ENCODE assay signal across 25 cellular contexts in genomic region chr1:40090652-40091355, GRCh38. TPM values are rescaled to one million over a fixed set of nuclear protein-coding genes. Genes with fewer than 3 reads are reported as not detected.
A peak's percentile ranks its signal among the peaks of the same experiment; 100 is the strongest.
DNase-seq lines count a peak whose midpoint lies in the region; ATAC-seq and TF ChIP-seq lines count a peak whose summit lies in the region.
"Had no signal": no experiment of that assay in that cellular context is flagged by ENCODE, and none has a peak within 500 bp of the region (broad histone marks: within the 10 kb centered on the region; RNA-seq: fewer than 3 reads in every experiment).

No MANE protein-coding gene starts in this region.

- H3K4me1 Mint-ChIP-seq in HFFc6 (ENCODE audit: low read depth) = peaks cover 35% of the 10 kb centered on the region
- peaks cover 15% of the 10 kb centered on the region for H3K4me1 Mint-ChIP-seq in activated naive CD8-positive, alpha-beta T cell treated with anti-CD3 and anti-CD28 coated beads for 36 hours

- BruUV-seq in PC-9 (replicated peaks; lab: Mats Ljungman, UMichigan) = no TSS peak

- H3K27me3 ChIP-seq in PC-9 (ENCODE audit: insufficient read depth, low read depth) = no peaks in the 10 kb centered on the region
- H3K27me3 ChIP-seq: MG63, SJSA1 had no signal

- H3K4me3 Mint-ChIP-seq in HFFc6 = no peak overlapping the region
- no peak overlapping the region for H3K4me3 Mint-ChIP-seq in activated naive CD8-positive, alpha-beta T cell treated with anti-CD3 and anti-CD28 coated beads for 36 hours

- H3K9me3 Mint-ChIP-seq in HFFc6 = no peaks in the 10 kb centered on the region
- no peaks in the 10 kb centered on the region for H3K9me3 Mint-ChIP-seq in activated naive CD8-positive, alpha-beta T cell treated with anti-CD3 and anti-CD28 coated beads for 36 hours

- POLR2A ChIA-PET in PC-9 (lab: Charles Lee; ENCODE audit: unreplicated experiment) = interaction anchor here (0.6 kb wide), 2 partner anchors 53 to 485 kb away, joined by 3 to 32 read pairs; no protein-coding TSS in a partner anchor

- H3K9me3 ChIP-seq in PC-9 (ENCODE audit: insufficient read depth, low read depth) = no peaks in the 10 kb centered on the region
- H3K9me3 ChIP-seq: MG63, SJSA1 had no signal

- H4K20me1 ChIP-seq in PC-9 (ENCODE audit: insufficient read depth) = no peaks in the 10 kb centered on the region

- H3F3A ChIP-seq in PC-9 (ENCODE audit: insufficient read depth, low read depth) = peaks cover 55% of the 10 kb centered on the region

- no peak overlapping the region for H2AFZ ChIP-seq in PC-9

- CTCF ChIA-PET in PC-9 (lab: Charles Lee) = interaction anchor here (0.5 kb wide), 1 partner anchor 41 kb away, joined by 4 read pairs; no protein-coding TSS in a partner anchor

- H3K27ac ChIP-seq in PC-9 = peak overlapping the region; percentile 35; the same call in 1 of the 2 replicates
- H3K27ac ChIP-seq: 22Rv1, SJSA1 had no signal

- H3K27ac Mint-ChIP-seq in HFFc6 = peak overlapping the region; percentile 70
- H3K27ac Mint-ChIP-seq in activated naive CD8-positive, alpha-beta T cell treated with anti-CD3 and anti-CD28 coated beads for 36 hours = no peak overlapping the region

- H3K79me2 ChIP-seq in PC-9 (ENCODE audit: low read depth) = peaks cover 61% of the 10 kb centered on the region

- DNase-seq in A172 (ENCODE audit: low spot score) = peak; percentile 23
- peak; percentile 27 for DNase-seq in HFFc6
- no peak for DNase-seq in PC-9
- DNase-seq in lung microvascular endothelial cell (ENCODE audit: low read depth in 2 of 2) = peak; percentile 29 to 33
- no peak for DNase-seq in activated naive CD8-positive, alpha-beta T cell treated with anti-CD3 and anti-CD28 coated beads for 36 hours
- no peak for DNase-seq in GM19238 (ENCODE audit: insufficient read length, low spot score)
- DNase-seq: ACHN; DMS153; DND-41; GOT3; HCEC 1CT; KG1; MG63; NCI-H2029; NCI-H446 treated with DMSO at 0.1 percent for 48 hours; NCI-H526; NCI-H82; NK-92 treated with Interleukin-12 subunit alpha and Interleukin-12 subunit beta, amount 100 ng/mL, for 24 hours; Right ventricle myocardium superior; RPMI8226; T-helper 1 cell had no signal

- peaks cover 57% of the 10 kb centered on the region for H3K36me3 ChIP-seq in PC-9 (ENCODE audit: low read depth)

- peaks cover 17% of the 10 kb centered on the region; the same call in 1 of the 2 replicates for H3K36me3 Mint-ChIP-seq in HFFc6 (ENCODE audit: low read depth)
- peaks cover 35% of the 10 kb centered on the region for H3K36me3 Mint-ChIP-seq in activated naive CD8-positive, alpha-beta T cell treated with anti-CD3 and anti-CD28 coated beads for 36 hours

- H3K9me2 ChIP-seq in PC-9 (ENCODE audit: insufficient read depth) = no peaks in the 10 kb centered on the region

- no peak overlapping the region for H3K4me3 ChIP-seq in PC-9
- H3K4me3 ChIP-seq: MG63, SJSA1 had no signal

- no peak overlapping the region for H3K4me2 ChIP-seq in PC-9

- H3K4me1 ChIP-seq in PC-9 (replicated peaks; ENCODE audit: insufficient read depth) = peaks cover 39% of the 10 kb centered on the region

- ATAC-seq in GM19023 (IDR thresholded peaks at IDR 0.05; ENCODE audit: unreplicated experiment) (no peak), GM19328 (IDR thresholded peaks at IDR 0.05; ENCODE audit: unreplicated experiment) (no peak)

- intact Hi-C loops in PC-9 (cut with micrococcal nuclease; ENCODE audit: unreplicated experiment) = no loop called here

- no peaks in the 10 kb centered on the region; the same call in 1 of the 2 replicates for H3K27me3 Mint-ChIP-seq in HFFc6 (ENCODE audit: insufficient read depth)
- no peaks in the 10 kb centered on the region for H3K27me3 Mint-ChIP-seq in activated naive CD8-positive, alpha-beta T cell treated with anti-CD3 and anti-CD28 coated beads for 36 hours

- TF ChIP-seq CTCF in HFFc6 (IDR thresholded peaks at IDR 0.05) (no peak), PC-9 (conservative IDR thresholded peaks at IDR 0.05) (no peak)

RNA-seq across cellular contexts. Expression of gene PPT1, which starts 6.2 kb away (rescaled TPM):
- 78.7 and 88.3 TPM in 2 replicates for total RNA-seq in A172 (2014; rRNA removed; shearing (Covaris generic))
- total RNA-seq in HFFc6 (2021; fragmentation: NEBNext Ultra II Directional; extraction: Animal tissue kit (Norgen Biotek cat#: 25700)) = 10 to 100 TPM; 73.1 to 88.8 (median 82.5) TPM
- 120 and 154 TPM in 2 replicates for total RNA-seq in PC-9 (2021)
- total RNA-seq in lung microvascular endothelial cell = 34.7 and 45.1 TPM in 2 replicates
- total RNA-seq in activated naive CD8-positive, alpha-beta T cell treated with anti-CD3 and anti-CD28 coated beads for 36 hours = 10 to 100 TPM; 87.5 to 93.7 TPM

RNA-seq across cellular contexts. Expression of gene CAP1, which starts 50.3 kb away (rescaled TPM):
- 386 and 407 TPM in 2 replicates for total RNA-seq in A172 (2014; rRNA removed; shearing (Covaris generic))
- 100 to 1,000 TPM; 665 to 743 (median 688) TPM for total RNA-seq in HFFc6 (2021; fragmentation: NEBNext Ultra II Directional; extraction: Animal tissue kit (Norgen Biotek cat#: 25700))
- total RNA-seq in PC-9 (2021) = 322 and 354 TPM in 2 replicates
- total RNA-seq in lung microvascular endothelial cell = 296 and 327 TPM in 2 replicates
- 100 to 1,000 TPM; 483 to 504 TPM for total RNA-seq in activated naive CD8-positive, alpha-beta T cell treated with anti-CD3 and anti-CD28 coated beads for 36 hours

Comparison
In these comparisons a context has a peak if more than half of its experiments do, and no peak if none do; other contexts are left out.
1. DNase-seq: peak in A172 (single experiment), HFFc6 (single experiment) and lung microvascular endothelial cell (2 of 2); none in PC-9 (0 of 2), activated naive CD8-positive, alpha-beta T cell treated with anti-CD3 and anti-CD28 coated beads for 36 hours (single experiment) and GM19238 (single experiment).